9 cellular contexts compared by ENCODE assay signal in genomic region chr14:103103461-103104388, GRCh38. TPM values are rescaled to one million over a fixed set of nuclear protein-coding genes. Genes with fewer than 3 reads are reported as not detected.
DNase-seq lines count a peak whose midpoint lies in the region; ATAC-seq and TF ChIP-seq lines count a peak whose summit lies in the region.
"Had no signal": no experiment of that assay in that cellular context is flagged by ENCODE, and none has a peak within 500 bp of the region (broad histone marks: within the 10 kb centered on the region; RNA-seq: fewer than 3 reads in every experiment).

No MANE protein-coding gene starts in this region.

- no peak overlapping the region for H3K27ac ChIP-seq in IMR-90 (ENCODE audit: insufficient read depth, low read length)
- no peak overlapping the region for H3K27ac ChIP-seq in tibial nerve

- peak overlapping the region; percentile 17; the same call in 1 of the 2 replicates for H3K4me2 ChIP-seq in IMR-90 (ENCODE audit: low read depth, low read length)

- in situ Hi-C loops in IMR-90 (cut with MboI; ENCODE audit: low sequenced_read_pairs) = no loop called here

- no peak overlapping the region for H2BK15ac ChIP-seq in IMR-90 (ENCODE audit: low read depth, low read length)

- WGBS in IMR-90 (ENCODE audit: extremely low coverage in 2 of 2, insufficient read length in 1 of 2), 2 experiments = 4% methylated on average over 26 of the region's 68 CpGs; no CpG with 5 or more reads in 1 of the 2 experiments
- WGBS in tibial nerve, 2 donors = 5 to 36% methylated on average over 11 to 35 of the region's 68 CpGs

- H2BK5ac ChIP-seq in IMR-90 (ENCODE audit: low read depth, low read length, poor library complexity, severe bottlenecking) = no peak overlapping the region

- no peak overlapping the region for H4K91ac ChIP-seq in IMR-90 (ENCODE audit: insufficient read depth, low read depth, low read length)

- H3K56ac ChIP-seq in IMR-90 (ENCODE audit: extremely low read depth, insufficient read depth, low read length) = no peak overlapping the region

- TF ChIP-seq POLR2A in IMR-90 (IDR thresholded peaks at IDR 0.05; ENCODE audit: low read depth, low read length) (no peak), tibial nerve (IDR thresholded peaks at IDR 0.05) (no peak)

- H4K8ac ChIP-seq in IMR-90 (ENCODE audit: low read depth in 2 of 2, low read length in 2 of 2) = no peak overlapping the region

- no peak for TF ChIP-seq RAD21 in IMR-90 (IDR thresholded peaks at IDR 0.05; ENCODE audit: low read length)

- no peak for TF ChIP-seq EP300 in tibial nerve (IDR thresholded peaks at IDR 0.05)

- peaks cover 7% of the 10 kb centered on the region for H3K4me1 Mint-ChIP-seq in glutamatergic neuron (ENCODE audit: low read depth, unreplicated experiment)

- peak overlapping the region; percentile 83 for H3K4me3 Mint-ChIP-seq in glutamatergic neuron (ENCODE audit: unreplicated experiment)

- no peaks in the 10 kb centered on the region for H3K36me3 ChIP-seq in BJ (ENCODE audit: control insufficient read depth, insufficient read depth, low read length)
- H3K36me3 ChIP-seq in IMR-90 (ENCODE audit: control insufficient read depth, insufficient read depth, low read length) = no peaks in the 10 kb centered on the region
- no peaks in the 10 kb centered on the region for H3K36me3 ChIP-seq in tibial nerve

- H2AFZ ChIP-seq in IMR-90 (replicated peaks; ENCODE audit: low read length, poor library complexity) = peak overlapping the region; percentile 83

- intact Hi-C loops in IMR-90 (cut with micrococcal nuclease) = no loop called here

- no peak overlapping the region for H3K14ac ChIP-seq in IMR-90 (replicated peaks; ENCODE audit: low read depth, low read length)

- H2BK20ac ChIP-seq in IMR-90 (ENCODE audit: low read depth, low read length) = no peak overlapping the region

- H3K9me1 ChIP-seq in IMR-90 (ENCODE audit: insufficient read depth, low read length) = peaks cover 7% of the 10 kb centered on the region; the same call in 1 of the 2 replicates

- H3K9me3 Mint-ChIP-seq in glutamatergic neuron (ENCODE audit: unreplicated experiment) = peaks cover 6% of the 10 kb centered on the region

- H3K27me3 ChIP-seq in BJ (ENCODE audit: control insufficient read depth, insufficient read depth, low read length) (peaks cover 19% of the 10 kb centered on the region), IMR-90 (ENCODE audit: control insufficient read depth, insufficient read depth, low read length) (peaks cover 44% of the 10 kb centered on the region), tibial nerve (peaks cover 2 to 44% of the 10 kb centered on the region in 2 donors)

- peak; percentile 64 for ATAC-seq in IMR-90 (ENCODE audit: low read depth)
- ATAC-seq in SK-N-SH treated with all-trans-retinoic acid at 6 μM for 48 hours = peak; percentile 64
- ATAC-seq in HG02798 (IDR thresholded peaks at IDR 0.05; ENCODE audit: poor library complexity, unreplicated experiment) = no peak
- ATAC-seq in HG03159 (IDR thresholded peaks at IDR 0.05; ENCODE audit: unreplicated experiment) = no peak

- no TSS peak for BruUV-seq in IMR-90 (replicated peaks; lab: Mats Ljungman, UMichigan)

- H2AK9ac ChIP-seq in IMR-90 (replicated peaks; ENCODE audit: low read depth, low read length, poor library complexity) = peak overlapping the region; percentile 37

- no peak overlapping the region for H3K23ac ChIP-seq in IMR-90 (ENCODE audit: low read depth, low read length)

- DNase-seq in BJ (ENCODE audit: low read depth) (no peak), IMR-90 (peak; percentile 35), glutamatergic neuron (peak; percentile 77), tibial nerve (ENCODE audit: low spot score in 2 of 2) (no peak), activated gamma-delta T cell (lab: John Stamatoyannopoulos, UW) (no peak)

- no peak overlapping the region for H3K4ac ChIP-seq in IMR-90 (ENCODE audit: low read depth, low read length)

- peaks cover 11% of the 10 kb centered on the region for H3K27me3 Mint-ChIP-seq in glutamatergic neuron (ENCODE audit: unreplicated experiment)

- H3K36me3 Mint-ChIP-seq in glutamatergic neuron (ENCODE audit: unreplicated experiment) = no peaks in the 10 kb centered on the region

- no peaks in the 10 kb centered on the region; the same call in 1 of the 2 replicates for H4K20me1 ChIP-seq in IMR-90 (ENCODE audit: insufficient read depth, low read length)

- H3K79me1 ChIP-seq in IMR-90 (ENCODE audit: low read depth in 1 of 2, low read length in 2 of 2) = no peaks in the 10 kb centered on the region

- dilution Hi-C loops in IMR-90 (cut with HindIII; ENCODE audit: low sequenced_read_pairs, unreplicated experiment) = no loop called here

- CTCF ChIA-PET in BJ (lab: Yijun Ruan, JAX) = interaction anchor here (0.5 to 9.9 kb wide), 31 partner anchors 8 to 287 kb away, joined by 3 to 315 read pairs (median 11); partner anchors contain the start of genes EXOC3L4, LBHD2 and TNFAIP2
- CTCF ChIA-PET in IMR-90 (lab: Yijun Ruan, JAX) = interaction anchor here (0.6 to 3.3 kb wide), 13 partner anchors 8 to 188 kb away, joined by 3 to 23 read pairs (median 7); no protein-coding TSS in a partner anchor

- no peaks in the 10 kb centered on the region for H3K9me3 ChIP-seq in IMR-90 (ENCODE audit: control insufficient read depth, insufficient read depth, low read length)
- H3K9me3 ChIP-seq in tibial nerve = no peaks in the 10 kb centered on the region

- no peak overlapping the region for H4K5ac ChIP-seq in IMR-90 (ENCODE audit: low read depth, low read length)

- no peak overlapping the region for H3K18ac ChIP-seq in IMR-90 (ENCODE audit: low read depth, low read length)

- H3K4me1 ChIP-seq in IMR-90 (ENCODE audit: control insufficient read depth, insufficient read depth, low read length) = peaks cover 10% of the 10 kb centered on the region
- H3K4me1 ChIP-seq in tibial nerve = peaks cover 0 to 50% (median 26%) of the 10 kb centered on the region in 4 donors

- no peak overlapping the region for H2AK5ac ChIP-seq in IMR-90 (ENCODE audit: low read depth, low read length)

- no peak overlapping the region for H3K9ac ChIP-seq in IMR-90 (ENCODE audit: low read depth, low read length)

- POLR2A ChIA-PET in BJ (lab: Charles Lee) = no interaction called here
- POLR2A ChIA-PET in IMR-90 (lab: Charles Lee; ENCODE audit: unreplicated experiment) = no interaction called here

- peak; percentile 50 for TF ChIP-seq CTCF in BJ (IDR thresholded peaks at IDR 0.05; ENCODE audit: insufficient read depth, low read depth, low read length)
- 0 out of 2 replicates have a peak, but pooled peaks have one; percentile 8 for TF ChIP-seq CTCF in IMR-90 (conservative IDR thresholded peaks at IDR 0.05; ENCODE audit: low read depth, low read length)
- TF ChIP-seq CTCF in glutamatergic neuron (IDR thresholded peaks at IDR 0.05; ENCODE audit: partially characterized antibody, unreplicated experiment) = peak; percentile 41
- peak in 3 of 5 experiments; percentile 7 to 19 (median 16) for TF ChIP-seq CTCF in tibial nerve (IDR thresholded peaks at IDR 0.05)

- H2BK120ac ChIP-seq in IMR-90 (ENCODE audit: low read depth, low read length) = no peak overlapping the region

- H3K27ac Mint-ChIP-seq in glutamatergic neuron (ENCODE audit: unreplicated experiment) = peak overlapping the region; percentile 55

- peak overlapping the region; percentile 16; the same call in 1 of the 2 replicates for H3K4me3 ChIP-seq in BJ (ENCODE audit: low read depth, low read length)
- no peak overlapping the region for H3K4me3 ChIP-seq in IMR-90 (ENCODE audit: insufficient read depth, low read depth, low read length)
- peak overlapping the region in 1 of 4 donors; percentile 34 for H3K4me3 ChIP-seq in tibial nerve

TF ChIP-seq in IMR-90, 13 proteins besides CTCF, POLR2A, EP300 and RAD21 (continues in another document):
- TF ChIP-seq MAZ (IDR thresholded peaks at IDR 0.05; ENCODE audit: borderline replicate concordance, low read depth, low read length) = no peak

TF ChIP-seq in SK-N-SH treated with all-trans-retinoic acid at 6 μM for 48 hours, 23 proteins besides CTCF, POLR2A, EP300 and RAD21:
- TF ChIP-seq ZC3H10 (CRISPR knock-in tag; IDR thresholded peaks at IDR 0.05) (no peak), ZNF70 (CRISPR knock-in tag; IDR thresholded peaks at IDR 0.05) (no peak), TCF4 (CRISPR knock-in tag; IDR thresholded peaks at IDR 0.05; ENCODE audit: borderline replicate concordance) (no peak), ZFP30 (CRISPR knock-in tag; IDR thresholded peaks at IDR 0.05) (no peak)
TF ChIP-seq in SK-N-SH treated with all-trans-retinoic acid at 6 μM for 48 hours: peak in this region for 0.

RNA-seq across cellular contexts. Expression of gene EXOC3L4, which starts 9.2 kb away (rescaled TPM):
- polyA plus RNA-seq in BJ (2011; rRNA removed) (not detected in 2 replicates), IMR-90 (2012; rRNA removed) (not detected in 2 replicates)
- polyA minus RNA-seq in BJ (2011; rRNA and poly(A)+ RNA removed) = not detected in 2 replicates
- total RNA-seq in IMR-90 (2012; rRNA removed) (not detected in 2 replicates), glutamatergic neuron (ENCODE audit: unreplicated experiment) (0.81 TPM), tibial nerve (1 to 10 TPM in 2 of 4 donors, under 1 TPM in 2; 0.63 to 2.1 (median 1.3) TPM)
- polyA plus RNA-seq in IMR-90 (2012; cell fraction: cytosol; rRNA removed) = 0.14 TPM in 1 of 2 replicates, not detected in the other
- 0.72 and 0.85 TPM in 2 replicates for polyA plus RNA-seq in IMR-90 (2012; cell fraction: nucleus; rRNA removed; ENCODE audit: low replicate concordance)
- total RNA-seq: glomerular endothelial cell had no signal

RNA-seq across cellular contexts. Expression of gene TNFAIP2, which starts 19.5 kb away (rescaled TPM):
- 16.7 and 28.2 TPM in 2 replicates for polyA plus RNA-seq in BJ (2011; rRNA removed)
- 22.9 and 28.3 TPM in 2 replicates for polyA minus RNA-seq in BJ (2011; rRNA and poly(A)+ RNA removed)
- 5.0 and 6.3 TPM in 2 replicates for total RNA-seq in IMR-90 (2012; rRNA removed)
- 9.6 and 9.9 TPM in 2 replicates for polyA plus RNA-seq in IMR-90 (2012; rRNA removed)
- polyA plus RNA-seq in IMR-90 (2012; cell fraction: cytosol; rRNA removed) = 10.7 and 12.7 TPM in 2 replicates
- polyA plus RNA-seq in IMR-90 (2012; cell fraction: nucleus; rRNA removed; ENCODE audit: low replicate concordance) = 43.9 and 49.0 TPM in 2 replicates
- 4.3 TPM for total RNA-seq in glutamatergic neuron (ENCODE audit: unreplicated experiment)
- total RNA-seq in tibial nerve = 10 to 100 TPM; 42.9 to 49.4 (median 47.8) TPM

RNA-seq across cellular contexts. Expression of gene LBHD2, which starts 19.7 kb away (rescaled TPM):
- not detected in 2 replicates for polyA plus RNA-seq in BJ (2011; rRNA removed)
- polyA minus RNA-seq in BJ (2011; rRNA and poly(A)+ RNA removed) = not detected in 2 replicates
- total RNA-seq in IMR-90 (2012; rRNA removed) = not detected in 2 replicates
- not detected in 2 replicates for polyA plus RNA-seq in IMR-90 (2012; rRNA removed)
- 0.18 TPM in 1 of 2 replicates, not detected in the other for polyA plus RNA-seq in IMR-90 (2012; cell fraction: cytosol; rRNA removed)
- not detected in 2 replicates for polyA plus RNA-seq in IMR-90 (2012; cell fraction: nucleus; rRNA removed; ENCODE audit: low replicate concordance)
- not detected for total RNA-seq in glutamatergic neuron (ENCODE audit: unreplicated experiment)
- not detected for total RNA-seq in tibial nerve
- total RNA-seq: glomerular endothelial cell had no signal

RNA-seq across cellular contexts. Expression of gene CDC42BPB, which starts 46.4 kb away (rescaled TPM):
- polyA plus RNA-seq in BJ (2011; rRNA removed) = 41.4 and 66.5 TPM in 2 replicates
- 80.0 and 110 TPM in 2 replicates for polyA minus RNA-seq in BJ (2011; rRNA and poly(A)+ RNA removed)
- 48.0 and 49.1 TPM in 2 replicates for total RNA-seq in IMR-90 (2012; rRNA removed)
- 73.6 and 81.4 TPM in 2 replicates for polyA plus RNA-seq in IMR-90 (2012; rRNA removed)
- polyA plus RNA-seq in IMR-90 (2012; cell fraction: cytosol; rRNA removed) = 45.7 and 64.7 TPM in 2 replicates
- polyA plus RNA-seq in IMR-90 (2012; cell fraction: nucleus; rRNA removed; ENCODE audit: low replicate concordance) = 168 and 207 TPM in 2 replicates
- total RNA-seq in glutamatergic neuron (ENCODE audit: unreplicated experiment) = 125 TPM
- total RNA-seq in tibial nerve = 100 to 1,000 TPM; 115 to 172 (median 134) TPM

Comparison
In these comparisons a context has a peak if more than half of its experiments do, and no peak if none do; other contexts are left out.
1. DNase-seq: peak in IMR-90 (single experiment) and glutamatergic neuron (single experiment); none in BJ (single experiment), tibial nerve (0 of 2) and activated gamma-delta T cell (single experiment).
2. ATAC-seq: peak in IMR-90 (single experiment) and SK-N-SH treated with all-trans-retinoic acid at 6 μM for 48 hours (single experiment); none in HG02798 (single experiment) and HG03159 (single experiment).
3. Peak in every context shown above with its lines, with median percentiles within 50 percentile points of each other: CTCF ChIP-seq.